Comparison of ENCODE assay signal across 1 cellular context in the genomic region with DNA sequence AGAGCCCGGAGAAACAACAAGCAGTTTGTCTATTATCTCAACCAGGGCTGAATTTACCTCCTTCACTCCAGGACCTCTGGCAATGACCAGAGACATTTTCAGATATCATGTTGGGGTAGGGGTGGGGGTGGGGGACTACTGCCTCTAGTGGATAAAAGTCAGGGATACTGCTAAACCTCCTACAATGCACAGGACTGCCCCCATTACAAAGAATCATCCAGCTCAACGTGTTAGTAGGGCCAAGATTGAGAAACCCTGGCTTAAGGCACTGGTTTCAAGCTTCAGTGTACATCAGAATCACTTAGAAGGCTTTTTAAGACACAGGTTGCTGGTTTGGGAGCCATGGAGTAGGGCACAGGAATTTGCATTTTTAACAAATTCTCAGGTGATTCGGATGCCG.
TF ChIP-seq lines count a peak whose summit lies in the region.

No MANE protein-coding gene starts in this region.

TF ChIP-seq in GM23338, 12 proteins besides CTCF, POLR2A, EP300 and RAD21 (continued from another document):
- TF ChIP-seq, protein P1, sequence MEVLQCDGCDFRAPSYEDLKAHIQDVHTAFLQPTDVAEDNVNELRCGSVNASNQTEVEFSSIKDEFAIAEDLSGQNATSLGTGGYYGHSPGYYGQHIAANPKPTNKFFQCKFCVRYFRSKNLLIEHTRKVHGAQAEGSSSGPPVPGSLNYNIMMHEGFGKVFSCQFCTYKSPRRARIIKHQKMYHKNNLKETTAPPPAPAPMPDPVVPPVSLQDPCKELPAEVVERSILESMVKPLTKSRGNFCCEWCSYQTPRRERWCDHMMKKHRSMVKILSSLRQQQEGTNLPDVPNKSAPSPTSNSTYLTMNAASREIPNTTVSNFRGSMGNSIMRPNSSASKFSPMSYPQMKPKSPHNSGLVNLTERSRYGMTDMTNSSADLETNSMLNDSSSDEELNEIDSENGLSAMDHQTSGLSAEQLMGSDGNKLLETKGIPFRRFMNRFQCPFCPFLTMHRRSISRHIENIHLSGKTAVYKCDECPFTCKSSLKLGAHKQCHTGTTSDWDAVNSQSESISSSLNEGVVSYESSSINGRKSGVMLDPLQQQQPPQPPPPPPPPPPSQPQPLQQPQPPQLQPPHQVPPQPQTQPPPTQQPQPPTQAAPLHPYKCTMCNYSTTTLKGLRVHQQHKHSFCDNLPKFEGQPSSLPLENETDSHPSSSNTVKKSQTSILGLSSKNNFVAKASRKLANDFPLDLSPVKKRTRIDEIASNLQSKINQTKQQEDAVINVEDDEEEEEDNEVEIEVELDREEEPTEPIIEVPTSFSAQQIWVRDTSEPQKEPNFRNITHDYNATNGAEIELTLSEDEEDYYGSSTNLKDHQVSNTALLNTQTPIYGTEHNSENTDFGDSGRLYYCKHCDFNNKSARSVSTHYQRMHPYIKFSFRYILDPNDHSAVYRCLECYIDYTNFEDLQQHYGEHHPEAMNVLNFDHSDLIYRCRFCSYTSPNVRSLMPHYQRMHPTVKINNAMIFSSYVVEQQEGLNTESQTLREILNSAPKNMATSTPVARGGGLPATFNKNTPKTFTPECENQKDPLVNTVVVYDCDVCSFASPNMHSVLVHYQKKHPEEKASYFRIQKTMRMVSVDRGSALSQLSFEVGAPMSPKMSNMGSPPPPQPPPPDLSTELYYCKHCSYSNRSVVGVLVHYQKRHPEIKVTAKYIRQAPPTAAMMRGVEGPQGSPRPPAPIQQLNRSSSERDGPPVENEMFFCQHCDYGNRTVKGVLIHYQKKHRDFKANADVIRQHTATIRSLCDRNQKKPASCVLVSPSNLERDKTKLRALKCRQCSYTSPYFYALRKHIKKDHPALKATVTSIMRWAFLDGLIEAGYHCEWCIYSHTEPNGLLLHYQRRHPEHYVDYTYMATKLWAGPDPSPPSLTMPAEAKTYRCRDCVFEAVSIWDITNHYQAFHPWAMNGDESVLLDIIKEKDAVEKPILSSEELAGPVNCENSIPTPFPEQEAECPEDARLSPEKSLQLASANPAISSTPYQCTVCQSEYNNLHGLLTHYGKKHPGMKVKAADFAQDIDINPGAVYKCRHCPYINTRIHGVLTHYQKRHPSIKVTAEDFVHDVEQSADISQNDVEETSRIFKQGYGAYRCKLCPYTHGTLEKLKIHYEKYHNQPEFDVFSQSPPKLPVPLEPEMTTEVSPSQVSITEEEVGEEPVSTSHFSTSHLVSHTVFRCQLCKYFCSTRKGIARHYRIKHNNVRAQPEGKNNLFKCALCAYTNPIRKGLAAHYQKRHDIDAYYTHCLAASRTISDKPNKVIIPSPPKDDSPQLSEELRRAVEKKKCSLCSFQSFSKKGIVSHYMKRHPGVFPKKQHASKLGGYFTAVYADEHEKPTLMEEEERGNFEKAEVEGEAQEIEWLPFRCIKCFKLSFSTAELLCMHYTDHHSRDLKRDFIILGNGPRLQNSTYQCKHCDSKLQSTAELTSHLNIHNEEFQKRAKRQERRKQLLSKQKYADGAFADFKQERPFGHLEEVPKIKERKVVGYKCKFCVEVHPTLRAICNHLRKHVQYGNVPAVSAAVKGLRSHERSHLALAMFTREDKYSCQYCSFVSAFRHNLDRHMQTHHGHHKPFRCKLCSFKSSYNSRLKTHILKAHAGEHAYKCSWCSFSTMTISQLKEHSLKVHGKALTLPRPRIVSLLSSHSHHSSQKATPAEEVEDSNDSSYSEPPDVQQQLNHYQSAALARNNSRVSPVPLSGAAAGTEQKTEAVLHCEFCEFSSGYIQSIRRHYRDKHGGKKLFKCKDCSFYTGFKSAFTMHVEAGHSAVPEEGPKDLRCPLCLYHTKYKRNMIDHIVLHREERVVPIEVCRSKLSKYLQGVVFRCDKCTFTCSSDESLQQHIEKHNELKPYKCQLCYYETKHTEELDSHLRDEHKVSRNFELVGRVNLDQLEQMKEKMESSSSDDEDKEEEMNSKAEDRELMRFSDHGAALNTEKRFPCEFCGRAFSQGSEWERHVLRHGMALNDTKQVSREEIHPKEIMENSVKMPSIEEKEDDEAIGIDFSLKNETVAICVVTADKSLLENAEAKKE (CRISPR knock-in tag; IDR thresholded peaks at IDR 0.05): no peak
- TF ChIP-seq, protein P2, sequence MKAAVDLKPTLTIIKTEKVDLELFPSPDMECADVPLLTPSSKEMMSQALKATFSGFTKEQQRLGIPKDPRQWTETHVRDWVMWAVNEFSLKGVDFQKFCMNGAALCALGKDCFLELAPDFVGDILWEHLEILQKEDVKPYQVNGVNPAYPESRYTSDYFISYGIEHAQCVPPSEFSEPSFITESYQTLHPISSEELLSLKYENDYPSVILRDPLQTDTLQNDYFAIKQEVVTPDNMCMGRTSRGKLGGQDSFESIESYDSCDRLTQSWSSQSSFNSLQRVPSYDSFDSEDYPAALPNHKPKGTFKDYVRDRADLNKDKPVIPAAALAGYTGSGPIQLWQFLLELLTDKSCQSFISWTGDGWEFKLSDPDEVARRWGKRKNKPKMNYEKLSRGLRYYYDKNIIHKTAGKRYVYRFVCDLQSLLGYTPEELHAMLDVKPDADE (IDR thresholded peaks at IDR 0.05): no peak
- TF ChIP-seq EZH2 (IDR thresholded peaks at IDR 0.05; ENCODE audit: low read depth, unreplicated experiment) (no peak), JUNB (IDR thresholded peaks at IDR 0.05; ENCODE audit: unreplicated experiment) (no peak), POLR2AphosphoS5 (IDR thresholded peaks at IDR 0.05; ENCODE audit: low read depth) (no peak)
